In the genomic region with DNA sequence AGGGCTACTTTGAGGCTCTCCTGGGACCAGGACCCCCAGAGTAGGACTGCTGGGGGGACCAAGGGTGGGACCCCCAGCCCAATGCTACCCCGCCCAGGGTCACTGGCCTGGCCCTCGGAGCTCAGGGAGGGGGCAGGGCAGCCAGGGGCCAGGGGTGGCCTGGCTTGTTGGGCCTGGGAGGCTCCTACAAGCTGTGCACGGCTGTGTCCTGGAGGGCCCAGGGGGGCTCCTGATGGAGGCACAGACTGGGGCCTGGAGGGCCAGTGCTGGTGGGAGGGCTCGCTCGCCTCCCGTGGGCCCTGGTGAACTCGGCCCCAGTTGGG, we compare ENCODE assay signal across 16 cellular contexts. TPM values are rescaled to one million over a fixed set of nuclear protein-coding genes. Genes with fewer than 3 reads are reported as not detected.
A peak's percentile ranks its signal among the peaks of the same experiment; 100 is the strongest.
DNase-seq lines count a peak whose midpoint lies in the region; ATAC-seq and TF ChIP-seq lines count a peak whose summit lies in the region.
"Had no signal": no experiment of that assay in that cellular context is flagged by ENCODE, and none has a peak within 500 bp of the region (broad histone marks: within the 10 kb centered on the region; RNA-seq: fewer than 3 reads in every experiment).

No MANE protein-coding gene starts in this region.

- intact Hi-C loops in HCT116 (cut with micrococcal nuclease), result no loop called here
- intact Hi-C loops in sigmoid colon (cut with DNase I), result no loop called here
- intact Hi-C loops in adrenal gland (cut with DNase I), result no loop called here

- no peaks in the 10 kb centered on the region for H3K9me3 ChIP-seq in HCT116 (ENCODE audit: control insufficient read depth in 1 of 2, insufficient read depth in 1 of 2, low read depth in 1 of 2, low read length in 2 of 2)
- H3K9me3 ChIP-seq in ectodermal cell (ENCODE audit: control insufficient read depth, low read length), result no peaks in the 10 kb centered on the region
- no peaks in the 10 kb centered on the region for H3K9me3 ChIP-seq in sigmoid colon
- no peaks in the 10 kb centered on the region for H3K9me3 ChIP-seq in adrenal gland (replicated peaks in 1 of 3)

- no TSS peak for BruUV-seq in HCT116 (replicated peaks; lab: Mats Ljungman, UMichigan)

- H2AFZ ChIP-seq in HCT116 (ENCODE audit: low read depth, low read length, poor library complexity, severe bottlenecking), result no peak overlapping the region

- WGBS in ectodermal cell, 2 experiments, result 57 to 59% methylated on average over 7 of the region's 7 CpGs
- 73 to 84% methylated on average over 7 of the region's 7 CpGs for WGBS in sigmoid colon, 2 donors
- WGBS in adrenal gland, 4 donors, result 39 to 80% (median 51%) methylated on average over 1 to 7 of the region's 7 CpGs; no CpG with 5 or more reads in 1 of the 4 donors

- TF ChIP-seq CTCF in HCT116 (IDR thresholded peaks at IDR 0.05 in 2 of 3, conservative IDR thresholded peaks at IDR 0.05 in 1 of 3; ENCODE audit: borderline replicate concordance in 1 of 3, insufficient read depth in 1 of 3, low read depth in 2 of 3, low read length in 2 of 3) (no peak), sigmoid colon (IDR thresholded peaks at IDR 0.05) (no peak), adrenal gland (IDR thresholded peaks at IDR 0.05) (no peak)

- TF ChIP-seq RAD21 in HCT116 (IDR thresholded peaks at IDR 0.05; ENCODE audit: low read depth), result no peak

- peak overlapping the region; percentile 100 for H3K9ac ChIP-seq in HCT116 (ENCODE audit: low read length)

- peaks cover 9 to 45% of the 10 kb centered on the region in 2 experiments; a peak in 3 of 4 replicates for H3K4me1 ChIP-seq in HCT116 (ENCODE audit: control insufficient read depth in 1 of 2, insufficient read depth in 2 of 2, low read length in 2 of 2)
- peaks cover 10% of the 10 kb centered on the region for H3K4me1 ChIP-seq in ectodermal cell (ENCODE audit: control insufficient read depth, insufficient read depth, low read length)
- H3K4me1 ChIP-seq in sigmoid colon, result peaks cover 0 to 42% (median 31%) of the 10 kb centered on the region in 4 donors
- peaks cover 4 to 32% of the 10 kb centered on the region in 2 donors for H3K4me1 ChIP-seq in adrenal gland (replicated peaks in 1 of 2)

- no peak for TF ChIP-seq EP300 in sigmoid colon (IDR thresholded peaks at IDR 0.05)

- no peaks in the 10 kb centered on the region for H3K9me2 ChIP-seq in HCT116 (ENCODE audit: insufficient read depth)

- H3K4me3 ChIP-seq in HCT116 (replicated peaks in 1 of 2; ENCODE audit: low read depth in 1 of 2, low read length in 2 of 2) (peak overlapping the region in 1 of 2 experiments; percentile 83; a peak in 1 of 4 replicates), ectodermal cell (ENCODE audit: insufficient read depth, low read depth, low read length) (peak overlapping the region; percentile 71), sigmoid colon (no peak overlapping the region), adrenal gland (no peak overlapping the region)

- peaks cover 8% of the 10 kb centered on the region; the same call in 1 of the 2 replicates for H4K20me1 ChIP-seq in HCT116 (ENCODE audit: insufficient read depth)

- no peak for TF ChIP-seq POLR2A in HCT116 (IDR thresholded peaks at IDR 0.05; ENCODE audit: borderline replicate concordance, extremely low read depth, insufficient read depth, insufficient read length)
- no peak for TF ChIP-seq POLR2A in sigmoid colon (IDR thresholded peaks at IDR 0.05)
- TF ChIP-seq POLR2A in adrenal gland (IDR thresholded peaks at IDR 0.05), result no peak

- no peaks in the 10 kb centered on the region for H3K36me3 ChIP-seq in HCT116 (ENCODE audit: control insufficient read depth in 1 of 2, insufficient read depth in 2 of 2, low read length in 2 of 2)
- no peaks in the 10 kb centered on the region for H3K36me3 ChIP-seq in ectodermal cell (ENCODE audit: control insufficient read depth, insufficient read depth, low read length)
- no peaks in the 10 kb centered on the region for H3K36me3 ChIP-seq in sigmoid colon
- H3K36me3 ChIP-seq in adrenal gland (replicated peaks in 1 of 2), result no peaks in the 10 kb centered on the region
- H3K36me3 ChIP-seq: ascending aorta, tibial nerve had no signal

- peak overlapping the region; percentile 98 for H3K4me2 ChIP-seq in HCT116 (ENCODE audit: low read length)

- CTCF ChIA-PET in HCT116 (lab: Charles Lee), result no interaction called here

- ATAC-seq in HCT116, result no peak
- ATAC-seq: activated CD8-positive, alpha-beta T cell treated with anti-CD3 and anti-CD28 coated beads for 36 hours had no signal

- H3K27me3 ChIP-seq in HCT116 (ENCODE audit: insufficient read depth, low read length), result no peaks in the 10 kb centered on the region
- peaks cover 78% of the 10 kb centered on the region for H3K27me3 ChIP-seq in ectodermal cell (ENCODE audit: control insufficient read depth, insufficient read depth, low read length, poor library complexity, severe bottlenecking)
- H3K27me3 ChIP-seq in sigmoid colon, result peaks cover 0 to 17% (median 5%) of the 10 kb centered on the region in 3 donors
- peaks cover 52% of the 10 kb centered on the region for H3K27me3 ChIP-seq in adrenal gland
- H3K27me3 ChIP-seq: ascending aorta had no signal

- DNase-seq in HCT116 (ENCODE audit: low read depth, low spot score), result no peak
- peak; percentile 66 for DNase-seq in sigmoid colon
- DNase-seq in NCI-H1048 (lab: John Stamatoyannopoulos, UW), result no peak
- no peak for DNase-seq in kidney glomerular epithelial cell (lab: John Stamatoyannopoulos, UW)
- no peak for DNase-seq in adrenal gland
- DNase-seq: activated CD8-positive, alpha-beta T cell treated with anti-CD3 and anti-CD28 coated beads for 36 hours; activated effector memory CD4-positive, alpha-beta T cell treated with Interleukin-2 at 50 U/mL for 16 hours; dermis blood vessel endothelial cell; NCI-H1436; NCI-H345; stimulated activated CD8-positive, alpha-beta memory T cell treated with anti-CD3 and anti-CD28 coated beads, Interleukin-4, amount 100 ng/mL, for 48 hours had no signal

- RAD21 ChIA-PET in HCT116 (lab: Charles Lee; ENCODE audit: low non-redundant PET in 1 of 2, low total read pairs in 2 of 2, uncharacterized antibody in 2 of 2, unreplicated experiment in 2 of 2), result no interaction called here

- peaks cover 29% of the 10 kb centered on the region for H3K79me2 ChIP-seq in HCT116 (ENCODE audit: insufficient read depth, low read length)

- peak overlapping the region; percentile 99 for H3K27ac ChIP-seq in HCT116 (ENCODE audit: low read depth, low read length)
- H3K27ac ChIP-seq in ectodermal cell (ENCODE audit: insufficient read depth, low read depth, low read length, poor library complexity, severe bottlenecking), result no peak overlapping the region
- H3K27ac ChIP-seq in sigmoid colon, result no peak overlapping the region
- H3K27ac ChIP-seq in adrenal gland, result no peak overlapping the region
- H3K27ac ChIP-seq: ascending aorta, HL-60 had no signal

- POLR2A ChIA-PET in HCT116 (lab: Charles Lee), result interaction anchor here (1.8 kb wide), 1 partner anchor 16 kb away, joined by 5 read pairs; a partner anchor contains a TSS

TF ChIP-seq in HCT116, 20 proteins besides CTCF, POLR2A, EP300 and RAD21 (continues in another document):
- no peak for TF ChIP-seq CEBPB (IDR thresholded peaks at IDR 0.05; ENCODE audit: low read depth)

RNA-seq across cellular contexts. Expression of a gene that starts 2.2 kb away (rescaled TPM):
- 145 TPM for total RNA-seq in HCT116 (2021; ENCODE audit: unreplicated experiment)
- polyA plus RNA-seq in HCT116 (2012), result 88.1 and 110 TPM in 2 replicates
- polyA plus RNA-seq in ectodermal cell (2013, experiment 1 of 4), result 23.1 TPM
- 20.6 TPM for polyA plus RNA-seq in ectodermal cell (2013, experiment 2 of 4)
- polyA plus RNA-seq in ectodermal cell (2013, experiment 3 of 4), result 76.6 TPM
- polyA plus RNA-seq in ectodermal cell (2013, experiment 4 of 4), result 89.3 TPM
- total RNA-seq in sigmoid colon, result 10 to 100 TPM; 25.0 to 65.1 (median 27.9) TPM
- polyA plus RNA-seq in sigmoid colon, result 10 to 100 TPM in 1 of 3 donors, 1 to 10 TPM in 2; 1.2 to 15.7 (median 4.6) TPM
- 10 to 100 TPM in 1 of 8 donors, 1 to 10 TPM in 7; 3.1 to 14.5 (median 6.4) TPM for total RNA-seq in adrenal gland
- polyA plus RNA-seq in adrenal gland, result 10 to 100 TPM in 2 of 3 donors, not detected in 1; 27.3 to 29.8 TPM

RNA-seq across cellular contexts. Expression of a gene that starts 15.6 kb away (rescaled TPM):
- total RNA-seq in HCT116 (2021; ENCODE audit: unreplicated experiment) (140 TPM), sigmoid colon (10 to 100 TPM; 49.4 to 81.1 (median 68.8) TPM), adrenal gland (10 to 100 TPM; 11.5 to 58.1 (median 24.3) TPM)
- 209 and 352 TPM in 2 replicates for polyA plus RNA-seq in HCT116 (2012)
- polyA plus RNA-seq in ectodermal cell (2013, experiment 1 of 4), result 43.1 TPM
- 49.8 TPM for polyA plus RNA-seq in ectodermal cell (2013, experiment 2 of 4)
- polyA plus RNA-seq in ectodermal cell (2013, experiment 3 of 4), result 42.8 TPM
- 40.3 TPM for polyA plus RNA-seq in ectodermal cell (2013, experiment 4 of 4)
- polyA plus RNA-seq in sigmoid colon (100 to 1,000 TPM in 2 of 3 donors, 10 to 100 TPM in 1; 78.7 to 357 (median 241) TPM), adrenal gland (100 to 1,000 TPM in 2 of 3 donors, 1 to 10 TPM in 1; 1.7 to 308 (median 220) TPM)

RNA-seq across cellular contexts. Expression of a gene that starts 15.8 kb away (rescaled TPM):
- total RNA-seq in HCT116 (2021; ENCODE audit: unreplicated experiment) (0.39 TPM), sigmoid colon (under 1 TPM in 1 of 4 donors, not detected in 3; under 0.01 TPM), adrenal gland (under 1 TPM in 5 of 8 donors, not detected in 3; 0.13 to 0.28 (median 0.14) TPM)
- 2.6 and 3.8 TPM in 2 replicates for polyA plus RNA-seq in HCT116 (2012)
- polyA plus RNA-seq in ectodermal cell (2013, experiment 1 of 4), result not detected
- not detected for polyA plus RNA-seq in ectodermal cell (2013, experiment 2 of 4)
- not detected for polyA plus RNA-seq in ectodermal cell (2013, experiment 3 of 4)
- polyA plus RNA-seq in ectodermal cell (2013, experiment 4 of 4), result not detected
- polyA plus RNA-seq in sigmoid colon (under 1 TPM in 2 of 3 donors, not detected in 1; 0.16 to 0.69 TPM), adrenal gland (under 1 TPM in 2 of 3 donors, not detected in 1; 0.40 to 0.88 TPM)
- total RNA-seq: activated CD8-positive, alpha-beta T cell treated with anti-CD3 and anti-CD28 coated beads for 36 hours; ascending aorta; dermis blood vessel endothelial cell had no signal
- polyA plus RNA-seq: CD14-positive monocyte had no signal

RNA-seq across cellular contexts. Expression of a gene that starts 22.2 kb away (rescaled TPM):
- total RNA-seq in HCT116 (2021; ENCODE audit: unreplicated experiment), result 134 TPM
- polyA plus RNA-seq in HCT116 (2012), result 71.3 and 82.2 TPM in 2 replicates
- 156 TPM for polyA plus RNA-seq in ectodermal cell (2013, experiment 1 of 4)
- 193 TPM for polyA plus RNA-seq in ectodermal cell (2013, experiment 2 of 4)
- polyA plus RNA-seq in ectodermal cell (2013, experiment 3 of 4), result 128 TPM
- 148 TPM for polyA plus RNA-seq in ectodermal cell (2013, experiment 4 of 4)
- total RNA-seq in sigmoid colon, result 10 to 100 TPM in 2 of 4 donors, 1 to 10 TPM in 2; 3.9 to 23.3 (median 10.3) TPM
- polyA plus RNA-seq in sigmoid colon, result 10 to 100 TPM in 1 of 3 donors, 1 to 10 TPM in 2; 2.8 to 54.4 (median 3.0) TPM
- total RNA-seq in adrenal gland, result 10 to 100 TPM in 6 of 8 donors, 1 to 10 TPM in 2; 6.0 to 20.5 (median 14.0) TPM
- 10 to 100 TPM in 2 of 3 donors, 1 to 10 TPM in 1; 2.2 to 27.8 (median 10.2) TPM for polyA plus RNA-seq in adrenal gland

RNA-seq across cellular contexts. Expression of a gene that starts 31.4 kb away (rescaled TPM):
- total RNA-seq in HCT116 (2021; ENCODE audit: unreplicated experiment), result 11.6 TPM
- polyA plus RNA-seq in HCT116 (2012), result 9.4 and 9.6 TPM in 2 replicates
- polyA plus RNA-seq in ectodermal cell (2013, experiment 1 of 4), result not detected
- 0.14 TPM for polyA plus RNA-seq in ectodermal cell (2013, experiment 2 of 4)
- not detected for polyA plus RNA-seq in ectodermal cell (2013, experiment 3 of 4)
- 0.08 TPM for polyA plus RNA-seq in ectodermal cell (2013, experiment 4 of 4)
- not detected for total RNA-seq in sigmoid colon
- 1 to 10 TPM in 1 of 3 donors, under 1 TPM in 1, not detected in 1; 0.46 to 1.5 TPM for polyA plus RNA-seq in sigmoid colon
- 1 to 10 TPM in 3 of 8 donors, under 1 TPM in 3, not detected in 2; 0.30 to 3.8 (median 1.1) TPM for total RNA-seq in adrenal gland
- polyA plus RNA-seq in adrenal gland, result 10 to 100 TPM in 1 of 3 donors, 1 to 10 TPM in 1, under 1 TPM in 1; 0.05 to 10.5 (median 4.2) TPM
- total RNA-seq: ascending aorta had no signal
